12 cellular contexts compared by ENCODE assay signal in genomic region chr4:145805490-145805889, GRCh38.
DNase-seq lines count a peak whose midpoint lies in the region; ATAC-seq, FAIRE-seq and TF ChIP-seq lines count a peak whose summit lies in the region.
"Had no signal": no experiment of that assay in that cellular context is flagged by ENCODE, and none has a peak within 500 bp of the region (broad histone marks: within the 10 kb centered on the region; RNA-seq: fewer than 3 reads in every experiment).

No MANE protein-coding gene starts in this region.

- H3K4me1 Mint-ChIP-seq in endodermal cell = peaks cover 17% of the 10 kb centered on the region

- no peak overlapping the region for H3K9ac ChIP-seq in endodermal cell (ENCODE audit: extremely low read depth, low read length, poor library complexity, severe bottlenecking)

- WGBS in endodermal cell (ENCODE audit: insufficient coverage in 1 of 2, insufficient read length in 1 of 2), 2 experiments = 49 to 64% methylated on average over 5 of the region's 5 CpGs
- WGBS in right lobe of liver (ENCODE audit: insufficient coverage, low coverage, low lambda C conversion rate, missing lambda C conversion rate) = 26% methylated on average over 5 of the region's 5 CpGs

- ATAC-seq in right lobe of liver (peak; percentile 46 to 61 (median 54)), GM19467 (IDR thresholded peaks at IDR 0.05; ENCODE audit: unreplicated experiment) (no peak)
- ATAC-seq: gastroesophageal sphincter had no signal

- no peak overlapping the region for H3K4me3 Mint-ChIP-seq in endodermal cell
- H3K4me3 Mint-ChIP-seq: CD4-positive, CD25-positive, alpha-beta regulatory T cell had no signal

- DNase-seq in EL = peak; percentile 41
- peak; percentile 58 for DNase-seq in RCC 7860 (ENCODE audit: low spot score)
- DNase-seq in endodermal cell = peak; percentile 77
- peak in 2 of 3 donors; percentile 35 to 60 for DNase-seq in right lobe of liver
- no peak for DNase-seq in stimulated activated CD4-positive, alpha-beta T cell treated with anti-CD3 and anti-CD28 coated beads, Interleukin-1b, Interleukin-23, amount 100 ng/mL, for 48 hours
- no peak for DNase-seq in DMS79 (lab: John Stamatoyannopoulos, UW)
- no peak for DNase-seq in NCI-H510A treated with DMSO at 0.1 percent for 48 hours (lab: John Stamatoyannopoulos, UW)
- DNase-seq: CD4-positive, CD25-positive, alpha-beta regulatory T cell; central memory CD4-positive, alpha-beta T cell had no signal

- intact Hi-C loops in right lobe of liver (cut with DNase I) = no loop called here

- no peak overlapping the region for H3K4me3 ChIP-seq in endodermal cell (ENCODE audit: low read length)
- H3K4me3 ChIP-seq in right lobe of liver = no peak overlapping the region
- H3K4me3 ChIP-seq: gastroesophageal sphincter had no signal

- H3K27ac ChIP-seq in endodermal cell (ENCODE audit: low read depth, low read length) = no peak overlapping the region
- H3K27ac ChIP-seq in right lobe of liver = no peak overlapping the region
- H3K27ac ChIP-seq: gastroesophageal sphincter had no signal

- peaks cover 28% of the 10 kb centered on the region for H3K36me3 ChIP-seq in endodermal cell (ENCODE audit: control insufficient read depth, insufficient read depth, low read length)
- no peaks in the 10 kb centered on the region for H3K36me3 ChIP-seq in right lobe of liver
- H3K36me3 ChIP-seq: gastroesophageal sphincter had no signal

- H3K27me3 ChIP-seq in endodermal cell (ENCODE audit: control insufficient read depth, insufficient read depth, low read length, poor library complexity, severe bottlenecking) = no peaks in the 10 kb centered on the region
- no peaks in the 10 kb centered on the region for H3K27me3 ChIP-seq in right lobe of liver
- H3K27me3 ChIP-seq: gastroesophageal sphincter had no signal

- H3K9me3 ChIP-seq in endodermal cell (ENCODE audit: control insufficient read depth, low read length) = peaks cover 26% of the 10 kb centered on the region
- H3K9me3 ChIP-seq in right lobe of liver = no peaks in the 10 kb centered on the region

- TF ChIP-seq CTCF in endodermal cell (conservative IDR thresholded peaks at IDR 0.05) (no peak), right lobe of liver (IDR thresholded peaks at IDR 0.05) (no peak)

- no peaks in the 10 kb centered on the region for H3K27me3 Mint-ChIP-seq in endodermal cell (ENCODE audit: insufficient read depth)

- H3K4me1 ChIP-seq in endodermal cell (ENCODE audit: control insufficient read depth, insufficient read depth, low read length) = peaks cover 7% of the 10 kb centered on the region
- peaks cover 0 to 30% (median 3%) of the 10 kb centered on the region in 4 donors for H3K4me1 ChIP-seq in right lobe of liver

- no peak for FAIRE-seq in RCC 7860 (lab: Jason Lieb, UNC)
- FAIRE-seq: GM19239 had no signal

- TF ChIP-seq POLR2A in right lobe of liver (IDR thresholded peaks at IDR 0.05) = no peak

- peaks cover 38% of the 10 kb centered on the region for H3K36me3 Mint-ChIP-seq in endodermal cell (ENCODE audit: low read depth)

- H3K27ac Mint-ChIP-seq in endodermal cell = peak overlapping the region; percentile 74

- peaks cover 27% of the 10 kb centered on the region for H3K9me3 Mint-ChIP-seq in endodermal cell

Comparison
In these comparisons a context has a peak if more than half of its experiments do, and no peak if none do; other contexts are left out.
1. DNase-seq: peak in EL (single experiment), RCC 7860 (single experiment), endodermal cell (single experiment) and right lobe of liver (2 of 3); none in stimulated activated CD4-positive, alpha-beta T cell treated with anti-CD3 and anti-CD28 coated beads, Interleukin-1b, Interleukin-23, amount 100 ng/mL, for 48 hours (single experiment), DMS79 (single experiment) and NCI-H510A treated with DMSO at 0.1 percent for 48 hours (single experiment).